In genomic region chr17:10136258-10136981, GRCh38 we compare ENCODE assay signal across 1 cellular context.
TF ChIP-seq lines count a peak whose summit lies in the region.

No MANE protein-coding gene starts in this region.

TF ChIP-seq in IMR-90, 13 proteins besides CTCF, POLR2A, EP300 and RAD21:
- TF ChIP-seq USF2 (IDR thresholded peaks at IDR 0.05; ENCODE audit: low read depth, low read length) (no peak), ELK1 (IDR thresholded peaks at IDR 0.05; ENCODE audit: borderline replicate concordance, low read depth, low read length) (no peak), MAZ (IDR thresholded peaks at IDR 0.05; ENCODE audit: borderline replicate concordance, low read depth, low read length) (no peak), NFE2L2 (IDR thresholded peaks at IDR 0.05; ENCODE audit: low read depth, low read length) (no peak)
